19 cellular contexts compared by ENCODE assay signal in the genomic region with DNA sequence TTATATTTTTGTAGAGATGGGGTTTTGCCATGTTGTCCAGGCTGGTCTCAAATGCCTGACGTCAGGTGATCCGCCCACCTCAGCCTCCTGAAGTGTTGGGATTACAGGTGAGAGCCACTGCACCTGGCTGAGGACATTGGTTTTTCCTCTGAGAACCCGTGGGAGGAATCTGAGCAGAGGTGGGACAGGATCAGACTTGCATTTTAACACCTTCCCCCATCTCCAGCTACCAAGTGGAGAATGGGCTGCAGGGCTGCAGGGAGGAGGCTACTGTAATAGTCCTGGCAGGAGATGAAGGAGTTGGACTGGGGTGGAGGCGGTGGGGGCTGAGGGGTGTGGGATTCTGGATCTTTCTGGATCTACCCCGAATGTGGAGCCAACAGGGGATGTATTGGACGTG. TPM values are rescaled to one million over a fixed set of nuclear protein-coding genes. Genes with fewer than 3 reads are reported as not detected.
"Had no signal": no experiment of that assay in that cellular context is flagged by ENCODE, and none has a peak within 500 bp of the region (broad histone marks: within the 10 kb centered on the region; RNA-seq: fewer than 3 reads in every experiment).

No MANE protein-coding gene starts in this region.

- H3K4me3 Mint-ChIP-seq: activated CD4-positive, alpha-beta T cell treated with anti-CD3 and anti-CD28 coated beads for 36 hours; activated naive CD4-positive, alpha-beta T cell treated with anti-CD3 and anti-CD28 coated beads, Interleukin-2, amount 50 U/mL, for 24 hours; effector memory CD8-positive, alpha-beta T cell had no signal

- ATAC-seq: activated CD4-positive, alpha-beta T cell treated with anti-CD3 and anti-CD28 coated beads for 36 hours; effector memory CD8-positive, alpha-beta T cell; left lung had no signal

- H3K9me3 Mint-ChIP-seq: activated naive CD4-positive, alpha-beta T cell treated with anti-CD3 and anti-CD28 coated beads, Interleukin-2, amount 50 U/mL, for 24 hours; effector memory CD8-positive, alpha-beta T cell had no signal

- H3K27ac ChIP-seq: brain microvascular endothelial cell, hepatocyte, left lung, SK-N-MC, thoracic aorta had no signal

- H3K36me3 Mint-ChIP-seq: activated naive CD4-positive, alpha-beta T cell treated with anti-CD3 and anti-CD28 coated beads, Interleukin-2, amount 50 U/mL, for 24 hours had no signal

- H3K27ac Mint-ChIP-seq: naive B cell had no signal

- DNase-seq: activated CD4-positive, alpha-beta T cell treated with anti-CD3 and anti-CD28 coated beads for 36 hours; activated T-cell treated with anti-CD3 and anti-CD28 coated beads for 4 hours; brain microvascular endothelial cell; cerebellar nuclear complex; dermis blood vessel endothelial cell; effector memory CD8-positive, alpha-beta T cell; islet precursor cell; left lung; naive B cell; retina; stimulated activated CD4-positive, alpha-beta T cell treated with anti-CD3 and anti-CD28 coated beads, Interleukin-12 subunit alpha, Interleukin-12 subunit beta, amount 100 ng/mL, for 4 hours; stimulated activated CD4-positive, alpha-beta T cell treated with anti-CD3 and anti-CD28 coated beads, Interleukin-2, amount 100 ng/mL, for 24 hours had no signal

- H3K27me3 Mint-ChIP-seq: activated CD4-positive, alpha-beta T cell treated with anti-CD3 and anti-CD28 coated beads for 36 hours; activated naive CD4-positive, alpha-beta T cell treated with anti-CD3 and anti-CD28 coated beads, Interleukin-2, amount 50 U/mL, for 24 hours; effector memory CD8-positive, alpha-beta T cell; naive B cell had no signal

RNA-seq across cellular contexts. Expression of gene ANGPT4, which starts 58.1 kb away (rescaled TPM):
- total RNA-seq: activated CD4-positive, alpha-beta T cell treated with anti-CD3 and anti-CD28 coated beads for 36 hours; activated CD8-positive, alpha-beta memory T cell treated with anti-CD3 and anti-CD28 coated beads for 36 hours; dermis blood vessel endothelial cell; epithelial cell of proximal tubule; hepatocyte; mononuclear cell had no signal
